1 cellular context compared by ENCODE assay signal in the genomic region with DNA sequence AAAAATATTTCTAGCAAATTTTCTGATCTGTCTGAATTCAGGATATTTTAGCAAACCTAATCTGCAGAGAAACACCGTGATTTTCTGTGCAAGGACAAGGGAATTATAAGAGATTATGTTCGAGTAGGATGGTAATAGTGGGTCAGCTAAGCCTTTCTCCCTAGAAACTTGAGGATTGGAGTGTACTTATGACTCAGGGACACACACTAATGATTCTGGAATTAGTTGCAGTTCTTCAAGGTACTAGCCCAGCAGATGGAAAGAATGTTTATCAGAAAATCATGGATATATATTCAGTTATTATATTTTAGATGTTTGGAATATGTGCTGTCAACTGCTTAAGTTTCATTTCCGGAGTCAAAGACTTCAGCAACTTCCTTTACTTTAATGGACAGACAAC.
TF ChIP-seq lines count a peak whose summit lies in the region.

No MANE protein-coding gene starts in this region.

TF ChIP-seq in HepG2, 621 proteins besides CTCF, POLR2A, EP300 and RAD21 (continued from another document):
- TF ChIP-seq, protein P1, sequence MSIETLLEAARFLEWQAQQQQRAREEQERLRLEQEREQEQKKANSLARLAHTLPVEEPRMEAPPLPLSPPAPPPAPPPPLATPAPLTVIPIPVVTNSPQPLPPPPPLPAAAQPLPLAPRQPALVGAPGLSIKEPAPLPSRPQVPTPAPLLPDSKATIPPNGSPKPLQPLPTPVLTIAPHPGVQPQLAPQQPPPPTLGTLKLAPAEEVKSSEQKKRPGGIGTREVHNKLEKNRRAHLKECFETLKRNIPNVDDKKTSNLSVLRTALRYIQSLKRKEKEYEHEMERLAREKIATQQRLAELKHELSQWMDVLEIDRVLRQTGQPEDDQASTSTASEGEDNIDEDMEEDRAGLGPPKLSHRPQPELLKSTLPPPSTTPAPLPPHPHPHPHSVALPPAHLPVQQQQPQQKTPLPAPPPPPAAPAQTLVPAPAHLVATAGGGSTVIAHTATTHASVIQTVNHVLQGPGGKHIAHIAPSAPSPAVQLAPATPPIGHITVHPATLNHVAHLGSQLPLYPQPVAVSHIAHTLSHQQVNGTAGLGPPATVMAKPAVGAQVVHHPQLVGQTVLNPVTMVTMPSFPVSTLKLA (IDR thresholded peaks at IDR 0.05): no peak
- no peak for TF ChIP-seq SRSF9 (IDR thresholded peaks at IDR 0.05; ENCODE audit: borderline replicate concordance, insufficient read depth, low read depth, low read length, poor library complexity, severe bottlenecking)
- TF ChIP-seq, protein P2, sequence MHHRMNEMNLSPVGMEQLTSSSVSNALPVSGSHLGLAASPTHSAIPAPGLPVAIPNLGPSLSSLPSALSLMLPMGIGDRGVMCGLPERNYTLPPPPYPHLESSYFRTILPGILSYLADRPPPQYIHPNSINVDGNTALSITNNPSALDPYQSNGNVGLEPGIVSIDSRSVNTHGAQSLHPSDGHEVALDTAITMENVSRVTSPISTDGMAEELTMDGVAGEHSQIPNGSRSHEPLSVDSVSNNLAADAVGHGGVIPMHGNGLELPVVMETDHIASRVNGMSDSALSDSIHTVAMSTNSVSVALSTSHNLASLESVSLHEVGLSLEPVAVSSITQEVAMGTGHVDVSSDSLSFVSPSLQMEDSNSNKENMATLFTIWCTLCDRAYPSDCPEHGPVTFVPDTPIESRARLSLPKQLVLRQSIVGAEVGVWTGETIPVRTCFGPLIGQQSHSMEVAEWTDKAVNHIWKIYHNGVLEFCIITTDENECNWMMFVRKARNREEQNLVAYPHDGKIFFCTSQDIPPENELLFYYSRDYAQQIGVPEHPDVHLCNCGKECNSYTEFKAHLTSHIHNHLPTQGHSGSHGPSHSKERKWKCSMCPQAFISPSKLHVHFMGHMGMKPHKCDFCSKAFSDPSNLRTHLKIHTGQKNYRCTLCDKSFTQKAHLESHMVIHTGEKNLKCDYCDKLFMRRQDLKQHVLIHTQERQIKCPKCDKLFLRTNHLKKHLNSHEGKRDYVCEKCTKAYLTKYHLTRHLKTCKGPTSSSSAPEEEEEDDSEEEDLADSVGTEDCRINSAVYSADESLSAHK (CRISPR knock-in tag; IDR thresholded peaks at IDR 0.05; ENCODE audit: borderline replicate concordance): no peak
- no peak for TF ChIP-seq IRX3 (CRISPR knock-in tag; IDR thresholded peaks at IDR 0.05; ENCODE audit: borderline replicate concordance, low read depth)
- TF ChIP-seq HMG20A (CRISPR knock-in tag; IDR thresholded peaks at IDR 0.05; ENCODE audit: borderline replicate concordance): no peak
- no peak for TF ChIP-seq JUNB (CRISPR knock-in tag; IDR thresholded peaks at IDR 0.05; ENCODE audit: borderline replicate concordance)
- TF ChIP-seq ZFYVE20 (CRISPR knock-in tag; IDR thresholded peaks at IDR 0.05; ENCODE audit: borderline replicate concordance, low read depth): no peak
- no peak for TF ChIP-seq TCF12 (IDR thresholded peaks at IDR 0.05)
- TF ChIP-seq TCF12 (CRISPR knock-in tag; IDR thresholded peaks at IDR 0.05): no peak
- TF ChIP-seq, protein P3, sequence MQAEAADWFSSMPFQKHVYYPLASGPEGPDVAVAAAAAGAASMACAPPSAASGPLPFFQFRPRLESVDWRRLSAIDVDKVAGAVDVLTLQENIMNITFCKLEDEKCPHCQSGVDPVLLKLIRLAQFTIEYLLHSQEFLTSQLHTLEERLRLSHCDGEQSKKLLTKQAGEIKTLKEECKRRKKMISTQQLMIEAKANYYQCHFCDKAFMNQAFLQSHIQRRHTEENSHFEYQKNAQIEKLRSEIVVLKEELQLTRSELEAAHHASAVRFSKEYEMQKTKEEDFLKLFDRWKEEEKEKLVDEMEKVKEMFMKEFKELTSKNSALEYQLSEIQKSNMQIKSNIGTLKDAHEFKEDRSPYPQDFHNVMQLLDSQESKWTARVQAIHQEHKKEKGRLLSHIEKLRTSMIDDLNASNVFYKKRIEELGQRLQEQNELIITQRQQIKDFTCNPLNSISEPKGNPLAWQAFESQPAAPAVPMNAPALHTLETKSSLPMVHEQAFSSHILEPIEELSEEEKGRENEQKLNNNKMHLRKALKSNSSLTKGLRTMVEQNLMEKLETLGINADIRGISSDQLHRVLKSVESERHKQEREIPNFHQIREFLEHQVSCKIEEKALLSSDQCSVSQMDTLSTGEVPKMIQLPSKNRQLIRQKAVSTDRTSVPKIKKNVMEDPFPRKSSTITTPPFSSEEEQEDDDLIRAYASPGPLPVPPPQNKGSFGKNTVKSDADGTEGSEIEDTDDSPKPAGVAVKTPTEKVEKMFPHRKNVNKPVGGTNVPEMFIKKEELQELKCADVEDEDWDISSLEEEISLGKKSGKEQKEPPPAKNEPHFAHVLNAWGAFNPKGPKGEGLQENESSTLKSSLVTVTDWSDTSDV (CRISPR knock-in tag; IDR thresholded peaks at IDR 0.05): no peak
- no peak for TF ChIP-seq ZNF530 (CRISPR knock-in tag; IDR thresholded peaks at IDR 0.05; ENCODE audit: low read depth)
- no peak for TF ChIP-seq CREM (IDR thresholded peaks at IDR 0.05)
- no peak for TF ChIP-seq CREM (CRISPR knock-in tag; IDR thresholded peaks at IDR 0.05)
